10 cellular contexts compared by ENCODE assay signal in the genomic region with DNA sequence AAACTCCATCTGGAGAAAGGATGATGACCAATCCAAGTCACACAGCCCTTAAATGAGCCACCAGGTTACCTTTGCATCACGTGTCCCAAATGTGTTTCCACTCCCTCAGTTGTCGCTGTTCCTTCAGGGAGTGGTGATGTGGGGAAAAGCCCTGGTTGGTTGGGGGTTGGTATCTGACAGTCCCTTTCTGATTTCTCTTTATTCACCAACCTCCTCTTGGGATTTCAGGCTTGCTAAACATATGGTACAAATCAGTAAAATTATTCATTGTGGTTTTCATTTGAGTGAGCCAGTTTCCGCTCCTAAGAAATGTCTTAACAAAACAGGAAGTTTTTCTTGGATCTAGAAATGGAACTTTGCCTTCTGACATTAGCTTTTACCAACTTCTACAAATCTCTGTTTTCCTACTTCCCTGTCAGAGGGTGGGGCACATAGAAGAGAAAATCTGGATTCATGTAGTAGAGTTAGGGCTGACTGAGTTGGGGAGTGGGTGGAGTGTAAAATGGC. TPM values are rescaled to one million over a fixed set of nuclear protein-coding genes. Genes with fewer than 3 reads are reported as not detected.
DNase-seq lines count a peak whose midpoint lies in the region; ATAC-seq and TF ChIP-seq lines count a peak whose summit lies in the region.
"Had no signal": no experiment of that assay in that cellular context is flagged by ENCODE, and none has a peak within 500 bp of the region (broad histone marks: within the 10 kb centered on the region; RNA-seq: fewer than 3 reads in every experiment).

No MANE protein-coding gene starts in this region.

- no peak overlapping the region for H3K4me3 Mint-ChIP-seq in brain
- H3K4me3 Mint-ChIP-seq in glutamatergic neuron (ENCODE audit: unreplicated experiment), result no peak overlapping the region
- H3K4me3 Mint-ChIP-seq: activated CD4-positive, alpha-beta T cell treated with anti-CD3 and anti-CD28 coated beads, Interleukin-2, amount 10 ng/mL, durations not matched to agents 24 days and 14 days had no signal

- H3K27ac Mint-ChIP-seq in brain (peak overlapping the region in 3 of 5 experiments; percentile 19 to 71 (median 70)), glutamatergic neuron (ENCODE audit: unreplicated experiment) (no peak overlapping the region)
- H3K27ac Mint-ChIP-seq: activated CD4-positive, alpha-beta T cell treated with anti-CD3 and anti-CD28 coated beads, Interleukin-2, amount 10 ng/mL, durations not matched to agents 24 days and 14 days had no signal

- H3K27ac ChIP-seq in hepatocyte (peak overlapping the region; percentile 45), stomach (peak overlapping the region; percentile 4 to 84 (median 80))

- WGBS in hepatocyte (ENCODE audit: low lambda C conversion rate, missing lambda C conversion rate), result 72% methylated on average over 3 of the region's 3 CpGs
- WGBS in stomach, 5 donors, result 34 to 64% (median 53%) methylated on average over 3 of the region's 3 CpGs

- H3K4me1 ChIP-seq in hepatocyte (ENCODE audit: insufficient read depth) (peaks cover 19% of the 10 kb centered on the region), stomach (peaks cover 32 to 89% (median 66%) of the 10 kb centered on the region in 4 donors)

- H4K20me1 ChIP-seq in hepatocyte (ENCODE audit: insufficient read depth, poor library complexity, severe bottlenecking), result no peaks in the 10 kb centered on the region

- no peaks in the 10 kb centered on the region for H3K9me3 ChIP-seq in hepatocyte (ENCODE audit: low read depth)
- no peaks in the 10 kb centered on the region for H3K9me3 ChIP-seq in stomach

- peaks cover 10% of the 10 kb centered on the region for H3K79me2 ChIP-seq in hepatocyte

- TF ChIP-seq CTCF in brain (conservative IDR thresholded peaks at IDR 0.05) (no peak), hepatocyte (IDR thresholded peaks at IDR 0.05; ENCODE audit: poor library complexity) (no peak), stomach (IDR thresholded peaks at IDR 0.05) (no peak), glutamatergic neuron (IDR thresholded peaks at IDR 0.05; ENCODE audit: partially characterized antibody, unreplicated experiment) (no peak)

- TF ChIP-seq EP300 in stomach (IDR thresholded peaks at IDR 0.05), result no peak

- H3K27me3 Mint-ChIP-seq in brain, result peaks cover 5% of the 10 kb centered on the region
- H3K27me3 Mint-ChIP-seq in glutamatergic neuron (ENCODE audit: unreplicated experiment), result peaks cover 2% of the 10 kb centered on the region
- H3K27me3 Mint-ChIP-seq: activated CD4-positive, alpha-beta T cell treated with anti-CD3 and anti-CD28 coated beads, Interleukin-2, amount 10 ng/mL, durations not matched to agents 24 days and 14 days had no signal

- H3K4me3 ChIP-seq in hepatocyte, result no peak overlapping the region
- no peak overlapping the region for H3K4me3 ChIP-seq in stomach

- no peak for ATAC-seq in GM18502 (IDR thresholded peaks at IDR 0.05; ENCODE audit: poor library complexity, unreplicated experiment)
- ATAC-seq in HG02678 (IDR thresholded peaks at IDR 0.05; ENCODE audit: unreplicated experiment), result no peak

- H3K9me2 ChIP-seq in hepatocyte (replicated peaks; ENCODE audit: insufficient read depth), result no peaks in the 10 kb centered on the region

- H3K36me3 ChIP-seq in hepatocyte (replicated peaks; ENCODE audit: insufficient read depth, low read depth) (no peaks in the 10 kb centered on the region), stomach (no peaks in the 10 kb centered on the region)

- H3K9me3 Mint-ChIP-seq in brain (peaks cover 0 to 6% (median 0%) of the 10 kb centered on the region in 5 experiments), glutamatergic neuron (ENCODE audit: unreplicated experiment) (peaks cover 4% of the 10 kb centered on the region)
- H3K9me3 Mint-ChIP-seq: activated CD4-positive, alpha-beta T cell treated with anti-CD3 and anti-CD28 coated beads, Interleukin-2, amount 10 ng/mL, durations not matched to agents 24 days and 14 days had no signal

- TF ChIP-seq POLR2A in stomach (IDR thresholded peaks at IDR 0.05), result no peak

- H3K27me3 ChIP-seq in hepatocyte (no peaks in the 10 kb centered on the region), stomach (no peaks in the 10 kb centered on the region)

- H3K36me3 Mint-ChIP-seq in brain (peaks cover 4% of the 10 kb centered on the region), glutamatergic neuron (ENCODE audit: unreplicated experiment) (no peaks in the 10 kb centered on the region)

- H2AFZ ChIP-seq in hepatocyte, result no peak overlapping the region

- peak; percentile 62 for DNase-seq in H4 (ENCODE audit: low spot score)
- DNase-seq in hepatocyte (ENCODE audit: low spot score), result no peak
- DNase-seq in stomach, result no peak
- DNase-seq in glutamatergic neuron, result no peak
- DNase-seq in stimulated activated CD4-positive, alpha-beta T cell treated with anti-CD3 and anti-CD28 coated beads, Interleukin-2, amount 100 ng/mL, for 24 hours, result no peak
- DNase-seq: activated CD4-positive, alpha-beta T cell treated with anti-CD3 and anti-CD28 coated beads, Interleukin-2, amount 10 ng/mL, durations not matched to agents 24 days and 14 days; hippocampal formation had no signal

- H3K4me2 ChIP-seq in hepatocyte, result no peak overlapping the region

- peaks cover 40% of the 10 kb centered on the region for H3K4me1 Mint-ChIP-seq in brain
- H3K4me1 Mint-ChIP-seq in glutamatergic neuron (ENCODE audit: low read depth, unreplicated experiment), result peaks cover 39% of the 10 kb centered on the region

- intact Hi-C loops in stomach (cut with DNase I; ENCODE audit: low total_unique reads), result loop anchor here (10.0 kb wide), 1 partner anchor 49 kb away; no protein-coding TSS in a partner anchor

RNA-seq across cellular contexts. Expression of gene KMT2E, which starts 40.0 kb away (rescaled TPM):
- 19.4 and 38.2 TPM in 2 replicates for total RNA-seq in H4 (2014; rRNA removed; shearing (Covaris generic))
- polyA plus RNA-seq in brain (ENCODE audit: insufficient read depth, low read depth, low replicate concordance) (27.1 TPM), hepatocyte (70.8 and 80.7 TPM in 2 replicates), stomach (10 to 100 TPM in 2 of 3 donors, 1 to 10 TPM in 1; 9.4 to 12.5 (median 11.9) TPM)
- total RNA-seq in hepatocyte (65.8 and 69.7 TPM in 2 replicates), stomach (100 to 1,000 TPM in 2 of 5 donors, 10 to 100 TPM in 3; 64.8 to 330 (median 93.9) TPM), glutamatergic neuron (ENCODE audit: unreplicated experiment) (126 TPM)
